1 cellular context compared by ENCODE assay signal in genomic region chr6:169362501-169363121, GRCh38.
TF ChIP-seq lines count a peak whose summit lies in the region.

No MANE protein-coding gene starts in this region.

TF ChIP-seq in SK-N-SH treated with all-trans-retinoic acid at 6 μM for 48 hours, 23 proteins besides CTCF, POLR2A, EP300 and RAD21 (continued from another document):
- no peak for TF ChIP-seq TSHZ2 (CRISPR knock-in tag; IDR thresholded peaks at IDR 0.05)
